In the genomic region with DNA sequence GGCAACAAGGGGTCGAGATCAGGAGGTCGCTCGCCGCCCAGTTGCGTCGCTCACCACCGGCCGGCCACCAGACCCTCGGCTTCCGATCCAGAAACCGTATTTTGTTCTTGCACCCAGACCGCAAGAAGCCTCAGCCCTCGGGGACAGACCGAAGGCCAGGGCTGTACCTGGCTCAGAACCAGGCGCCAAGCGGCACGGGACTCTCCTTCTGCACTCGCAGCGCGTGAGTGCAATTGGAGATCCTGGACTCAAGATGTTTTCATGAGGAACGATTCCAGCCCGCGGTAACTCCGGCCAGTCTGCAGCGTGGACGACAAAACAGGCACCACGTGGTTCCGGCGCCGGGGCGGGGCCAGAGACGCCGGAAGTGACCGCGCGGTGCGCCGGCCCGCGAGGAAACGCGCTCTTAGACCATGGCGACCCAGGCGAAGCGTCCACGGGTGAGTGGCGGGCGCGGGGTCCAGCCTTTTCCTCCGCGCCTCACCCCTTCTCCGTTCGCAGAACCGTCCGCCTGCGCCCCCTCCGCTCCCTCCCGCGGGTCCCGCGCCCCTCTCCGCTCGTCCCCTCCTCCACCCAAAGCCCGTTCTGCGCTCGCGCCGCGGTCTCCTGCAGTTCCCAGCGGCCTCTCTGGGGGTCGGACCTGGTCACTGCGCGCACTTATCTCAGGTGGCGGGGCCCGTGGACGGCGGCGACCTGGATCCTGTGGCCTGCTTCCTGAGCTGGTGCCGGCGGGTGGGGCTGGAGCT, we compare ENCODE assay signal across 8 cellular contexts. TPM values are rescaled to one million over a fixed set of nuclear protein-coding genes. Genes with fewer than 3 reads are reported as not detected.
DNase-seq lines count a peak whose midpoint lies in the region; ATAC-seq and TF ChIP-seq lines count a peak whose summit lies in the region.

A gene with protein sequence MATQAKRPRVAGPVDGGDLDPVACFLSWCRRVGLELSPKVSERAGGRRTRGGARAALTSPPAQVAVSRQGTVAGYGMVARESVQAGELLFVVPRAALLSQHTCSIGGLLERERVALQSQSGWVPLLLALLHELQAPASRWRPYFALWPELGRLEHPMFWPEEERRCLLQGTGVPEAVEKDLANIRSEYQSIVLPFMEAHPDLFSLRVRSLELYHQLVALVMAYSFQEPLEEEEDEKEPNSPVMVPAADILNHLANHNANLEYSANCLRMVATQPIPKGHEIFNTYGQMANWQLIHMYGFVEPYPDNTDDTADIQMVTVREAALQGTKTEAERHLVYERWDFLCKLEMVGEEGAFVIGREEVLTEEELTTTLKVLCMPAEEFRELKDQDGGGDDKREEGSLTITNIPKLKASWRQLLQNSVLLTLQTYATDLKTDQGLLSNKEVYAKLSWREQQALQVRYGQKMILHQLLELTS (plus strand): TSS at position 393 of the 746 bp plus-strand sequence. CDS start 21 bp downstream, at position 414.

- no peaks in the 10 kb centered on the region for H3K27me3 Mint-ChIP-seq in activated T-cell treated with anti-CD3 and anti-CD28 coated beads, Interleukin-2, amount 50 U/mL, for 72 hours (ENCODE audit: low read depth)

- H3K27ac ChIP-seq in HL-60 (replicated peaks), result peak within 1 kb of the TSS; percentile 81
- peak within 1 kb of the TSS; percentile 35 for H3K27ac ChIP-seq in OCI-LY7 (ENCODE audit: low read depth, low read length, poor library complexity, severe bottlenecking)
- H3K27ac ChIP-seq in esophagus squamous epithelium, result peak within 1 kb of the TSS; percentile 83 to 92 (median 90)

- H3K9me3 Mint-ChIP-seq in activated T-cell treated with anti-CD3 and anti-CD28 coated beads, Interleukin-2, amount 50 U/mL, for 72 hours, result no peaks in the 10 kb centered on the region

- no TSS peak for BruUV-seq in OCI-LY7 (replicated peaks; lab: Mats Ljungman, UMichigan)

- H3K27ac Mint-ChIP-seq in activated T-cell treated with anti-CD3 and anti-CD28 coated beads, Interleukin-2, amount 50 U/mL, for 72 hours, result peak within 1 kb of the TSS; percentile 91

- H3K4me3 ChIP-seq in HL-60 (replicated peaks; ENCODE audit: insufficient read depth, low read length) (peak within 1 kb of the TSS; percentile 91), OCI-LY7 (ENCODE audit: low read depth, low read length, poor library complexity, severe bottlenecking) (peak within 1 kb of the TSS; percentile 76), esophagus squamous epithelium (peak within 1 kb of the TSS; percentile 72 to 93 (median 90))

- POLR2A ChIA-PET in OCI-LY7 (lab: Charles Lee), result interaction anchor here (0.6 to 2.0 kb wide), 6 partner anchors 30 to 241 kb away, joined by 3 to 6 read pairs (median 3); no protein-coding TSS in a partner anchor

- TF ChIP-seq POLR2A in esophagus squamous epithelium (IDR thresholded peaks at IDR 0.05), result no peak

- H3K4me1 ChIP-seq in OCI-LY7 (ENCODE audit: insufficient read depth, low read length, poor library complexity, severe bottlenecking) (peaks cover 15% of the 10 kb centered on the region), esophagus squamous epithelium (peaks cover 9 to 28% (median 14%) of the 10 kb centered on the region in 3 donors)

- no peaks in the 10 kb centered on the region for H3K9me2 ChIP-seq in OCI-LY7 (ENCODE audit: insufficient read depth, low read length)

- 5 to 11% methylated on average over 8 to 21 of the region's 80 CpGs for WGBS in esophagus squamous epithelium, 2 donors

- peak within 1 kb of the TSS; percentile 91 to 95 for H3K4me3 Mint-ChIP-seq in activated T-cell treated with anti-CD3 and anti-CD28 coated beads, Interleukin-2, amount 50 U/mL, for 72 hours

- DNase-seq in CMK (ENCODE audit: low read depth) (peak; percentile 91), HL-60 (ENCODE audit: low read depth in 1 of 2, low spot score in 1 of 2) (peak; percentile 87 to 93), OCI-LY7 (ENCODE audit: low spot score) (peak; percentile 77), esophagus squamous epithelium (lab: John Stamatoyannopoulos, UW) (no peak), myocyte (ENCODE audit: low read depth) (peak; percentile 81)
- DNase-seq in activated T-cell treated with anti-CD3 and anti-CD28 coated beads, Interleukin-2, amount 50 U/mL, for 72 hours, result peak; percentile 84 to 90
- peak; percentile 58 to 60 for DNase-seq in stimulated activated CD8-positive, alpha-beta memory T cell treated with anti-CD3 and anti-CD28 coated beads, Interleukin-7, amount 100 ng/mL, for 48 hours (ENCODE audit: extremely low read depth in 1 of 2, low read depth in 1 of 2)

- TF ChIP-seq CTCF in HL-60 (IDR thresholded peaks at IDR 0.05; ENCODE audit: insufficient read depth, low read length) (no peak), OCI-LY7 (conservative IDR thresholded peaks at IDR 0.05; ENCODE audit: low read length) (no peak), esophagus squamous epithelium (IDR thresholded peaks at IDR 0.05) (peak in 4 of 6 experiments; percentile 10 to 38 (median 18))

- H3K9me3 ChIP-seq in OCI-LY7 (ENCODE audit: low read length) (no peaks in the 10 kb centered on the region), esophagus squamous epithelium (no peaks in the 10 kb centered on the region)

- intact Hi-C loops in OCI-LY7 (cut with micrococcal nuclease; ENCODE audit: unreplicated experiment), result no loop called here
- intact Hi-C loops in esophagus squamous epithelium (cut with DNase I), result no loop called here

- peak; percentile 78 for ATAC-seq in GM19455 (IDR thresholded peaks at IDR 0.05; ENCODE audit: unreplicated experiment)
- peak; percentile 84 to 86 for ATAC-seq in activated T-cell treated with anti-CD3 and anti-CD28 coated beads, Interleukin-2, amount 50 U/mL, for 72 hours (replicated peaks in 1 of 2)

- CTCF ChIA-PET in OCI-LY7 (lab: Charles Lee; ENCODE audit: unreplicated experiment), result no interaction called here

- H3K36me3 ChIP-seq in OCI-LY7 (ENCODE audit: insufficient read depth, low read length), result peaks cover 60% of the 10 kb centered on the region
- H3K36me3 ChIP-seq in esophagus squamous epithelium, result peaks cover under 1 to 49% (median 21%) of the 10 kb centered on the region in 3 donors

- no peaks in the 10 kb centered on the region for H3K79me2 ChIP-seq in OCI-LY7 (ENCODE audit: insufficient read depth, low read depth, low read length)

- peaks cover 44% of the 10 kb centered on the region for H3K4me1 Mint-ChIP-seq in activated T-cell treated with anti-CD3 and anti-CD28 coated beads, Interleukin-2, amount 50 U/mL, for 72 hours (ENCODE audit: low read depth)

- H3K27me3 ChIP-seq in HL-60 (ENCODE audit: insufficient read depth, poor library complexity, severe bottlenecking) (no peaks in the 10 kb centered on the region), esophagus squamous epithelium (no peaks in the 10 kb centered on the region)

- H3K36me3 Mint-ChIP-seq in activated T-cell treated with anti-CD3 and anti-CD28 coated beads, Interleukin-2, amount 50 U/mL, for 72 hours (ENCODE audit: insufficient read depth in 2 of 2), result peaks cover 2 to 3% of the 10 kb centered on the region in 2 donors

- H4K20me1 ChIP-seq in OCI-LY7 (ENCODE audit: insufficient read depth, low read length), result peaks cover 6% of the 10 kb centered on the region; the same call in 1 of the 2 replicates

- peak within 1 kb of the TSS; percentile 69 for H3K4me2 ChIP-seq in OCI-LY7 (ENCODE audit: low read length)

- H2AFZ ChIP-seq in OCI-LY7 (ENCODE audit: low read length), result no peak within 1 kb of the TSS; the same call in 1 of the 2 replicates

RNA-seq across cellular contexts. Expression of the gene that starts here (rescaled TPM):
- 13.5 and 19.6 TPM in 2 replicates for total RNA-seq in OCI-LY7 (2014; rRNA removed; shearing (Covaris generic))
- 33.1 and 33.6 TPM in 2 replicates for total RNA-seq in OCI-LY7 (2022)
- 10 to 100 TPM in 1 of 2 donors, 1 to 10 TPM in 1; 9.1 to 11.6 TPM for total RNA-seq in activated T-cell treated with anti-CD3 and anti-CD28 coated beads, Interleukin-2, amount 50 U/mL, for 72 hours
- total RNA-seq in esophagus squamous epithelium, result 10 to 100 TPM; 12.9 to 46.0 (median 18.0) TPM
- total RNA-seq in myocyte, result 15.0 and 19.6 TPM in 2 replicates
- polyA plus RNA-seq in myocyte (2012), result 10.6 TPM

Comparison
In these comparisons a context has a peak if more than half of its experiments do, and no peak if none do; other contexts are left out.
1. H3K27ac ChIP-seq: peak in every context shown above with its lines; median percentile 90 in esophagus squamous epithelium; 81 in HL-60; 35 in OCI-LY7.
2. CTCF ChIP-seq: peak in esophagus squamous epithelium (4 of 6); none in HL-60 (single experiment) and OCI-LY7 (single experiment).
3. Peak in every context shown above with its lines, with median percentiles within 50 percentile points of each other: H3K4me3 ChIP-seq.